31 cellular contexts compared by ENCODE assay signal in genomic region chr17:66292351-66292750, GRCh38.
"Had no signal": no experiment of that assay in that cellular context is flagged by ENCODE, and none has a peak within 500 bp of the region (broad histone marks: within the 10 kb centered on the region; RNA-seq: fewer than 3 reads in every experiment).

No MANE protein-coding gene starts in this region.

- H3K27me3 Mint-ChIP-seq: naive thymus-derived CD8-positive, alpha-beta T cell; natural killer cell treated with Interleukin-12 subunit alpha and Interleukin-12 subunit beta and Interleukin-15 and Interleukin-18, amount 100 ng/mL, for 72 hours; progenitor cell of endocrine pancreas; stimulated activated naive CD8-positive, alpha-beta T cell treated with anti-CD3 and anti-CD28 coated beads, Interleukin-15, amount 100 ng/mL, for 72 hours had no signal

- H3K27me3 ChIP-seq: neural progenitor cell, ovary, spleen, suprapubic skin, testis, tibial artery, transverse colon, upper lobe of right lung, uterus had no signal

- H3K4me1 ChIP-seq: neural progenitor cell, parathyroid adenoma, spleen, suprapubic skin, testis, tibial artery, transverse colon, upper lobe of right lung had no signal

- H3K9ac ChIP-seq: neural progenitor cell, parathyroid adenoma had no signal

- ATAC-seq: naive thymus-derived CD8-positive, alpha-beta T cell; natural killer cell treated with Interleukin-12 subunit alpha and Interleukin-12 subunit beta and Interleukin-15 and Interleukin-18, amount 100 ng/mL, for 72 hours; psoas muscle; right cardiac atrium; sciatic nerve; stimulated activated memory B cell treated with anti-CD40 and anti-IgM and Interleukin-4, amounts not matched to agents 10 μg/mL and 1 μg/mL and 100 μg/mL, for 72 hours; stimulated activated naive CD8-positive, alpha-beta T cell treated with anti-CD3 and anti-CD28 coated beads, Interleukin-15, amount 100 ng/mL, for 72 hours; stimulated activated naive CD8-positive, alpha-beta T cell treated with anti-CD3 and anti-CD28 coated beads, Interleukin-15, Interleukin-2, amounts not matched to agents 100 U/mL and 50 U/mL, for 24 hours; upper lobe of right lung had no signal

- H3K9me3 ChIP-seq: ovary, psoas muscle, spleen, suprapubic skin, testis, tibial artery, transverse colon, upper lobe of right lung, uterus had no signal

- H3K36me3 Mint-ChIP-seq: naive thymus-derived CD8-positive, alpha-beta T cell; natural killer cell treated with Interleukin-12 subunit alpha and Interleukin-12 subunit beta and Interleukin-15 and Interleukin-18, amount 100 ng/mL, for 72 hours; neural progenitor cell; stimulated activated memory B cell treated with anti-CD40 and anti-IgM and Interleukin-4, amounts not matched to agents 10 μg/mL and 1 μg/mL and 100 μg/mL, for 72 hours; type B pancreatic cell had no signal

- H3K9me3 Mint-ChIP-seq: naive thymus-derived CD8-positive, alpha-beta T cell; natural killer cell treated with Interleukin-12 subunit alpha and Interleukin-12 subunit beta and Interleukin-15 and Interleukin-18, amount 100 ng/mL, for 72 hours; neural progenitor cell; stimulated activated memory B cell treated with anti-CD40 and anti-IgM and Interleukin-4, amounts not matched to agents 10 μg/mL and 1 μg/mL and 100 μg/mL, for 72 hours; stimulated activated naive CD8-positive, alpha-beta T cell treated with anti-CD3 and anti-CD28 coated beads, Interleukin-15, amount 100 ng/mL, for 72 hours had no signal

- H3K79me2 ChIP-seq: parathyroid adenoma had no signal

- H3K27ac Mint-ChIP-seq: neural progenitor cell; progenitor cell of endocrine pancreas; stimulated activated memory B cell treated with anti-CD40 and anti-IgM and Interleukin-4, amounts not matched to agents 10 μg/mL and 1 μg/mL and 100 μg/mL, for 72 hours; stimulated activated naive CD8-positive, alpha-beta T cell treated with anti-CD3 and anti-CD28 coated beads, Interleukin-15, amount 100 ng/mL, for 72 hours; type B pancreatic cell had no signal

- H3K36me3 ChIP-seq: neural progenitor cell, ovary, spleen, suprapubic skin, tibial artery, transverse colon, upper lobe of right lung, uterus had no signal

- H3K4me3 ChIP-seq: neural progenitor cell, ovary, psoas muscle, skin epidermis, smooth muscle cell, spleen, suprapubic skin, testis, tibial artery, transverse colon, upper lobe of right lung, uterus had no signal

- H3K4me2 ChIP-seq: neural progenitor cell, smooth muscle cell had no signal

- H2AFZ ChIP-seq: neural progenitor cell, parathyroid adenoma had no signal

- H3K4me1 Mint-ChIP-seq: neural progenitor cell; stimulated activated memory B cell treated with anti-CD40 and anti-IgM and Interleukin-4, amounts not matched to agents 10 μg/mL and 1 μg/mL and 100 μg/mL, for 72 hours had no signal

- DNase-seq: naive thymus-derived CD8-positive, alpha-beta T cell; occipital lobe; ovary; posterior cingulate gyrus; psoas muscle; right cardiac atrium; spleen; stimulated activated CD4-positive, alpha-beta T cell treated with anti-CD3 and anti-CD28 coated beads, Interleukin-12 subunit alpha, Interleukin-12 subunit beta, amount 100 ng/mL, for 4 hours; stimulated activated CD4-positive, alpha-beta T cell treated with anti-CD3 and anti-CD28 coated beads, Interleukin-1b, Interleukin-23, amount 100 ng/mL, for 48 hours; stimulated activated CD4-positive, alpha-beta T cell treated with anti-CD3 and anti-CD28 coated beads, Interleukin-4, amount 100 ng/mL, for 1 hour; stimulated activated CD4-positive, alpha-beta T cell treated with anti-CD3 and anti-CD28 coated beads, Interleukin-4, amount 100 ng/mL, for 4 hours; stimulated activated CD8-positive, alpha-beta memory T cell treated with anti-CD3 and anti-CD28 coated beads, Interleukin-4, amount 100 ng/mL, for 48 hours; stimulated activated naive CD4-positive, alpha-beta T cell; stimulated activated naive CD8-positive, alpha-beta T cell treated with anti-CD3 and anti-CD28 coated beads, Interleukin-15, amount 100 ng/mL, for 72 hours; stimulated activated naive CD8-positive, alpha-beta T cell treated with anti-CD3 and anti-CD28 coated beads, Interleukin-15, Interleukin-2, amounts not matched to agents 100 U/mL and 50 U/mL, for 24 hours; substantia nigra; testis; tibial artery; transverse colon; upper lobe of right lung; uterus had no signal

- H3K4me3 Mint-ChIP-seq: naive thymus-derived CD8-positive, alpha-beta T cell; natural killer cell treated with Interleukin-12 subunit alpha and Interleukin-12 subunit beta and Interleukin-15 and Interleukin-18, amount 100 ng/mL, for 72 hours; neural progenitor cell; stimulated activated memory B cell treated with anti-CD40 and anti-IgM and Interleukin-4, amounts not matched to agents 10 μg/mL and 1 μg/mL and 100 μg/mL, for 72 hours; stimulated activated naive CD8-positive, alpha-beta T cell treated with anti-CD3 and anti-CD28 coated beads, Interleukin-15, amount 100 ng/mL, for 72 hours; type B pancreatic cell had no signal

- H3K27ac ChIP-seq: neural progenitor cell, ovary, parathyroid adenoma, psoas muscle, skin epidermis, spleen, suprapubic skin, testis, tibial artery, transverse colon, upper lobe of right lung had no signal
